ENCODE assay signal across 19 cellular contexts in genomic region chr18:37546651-37547050, GRCh38. TPM values are rescaled to one million over a fixed set of nuclear protein-coding genes. Genes with fewer than 3 reads are reported as not detected.
A peak's percentile ranks its signal among the peaks of the same experiment; 100 is the strongest.
DNase-seq lines count a peak whose midpoint lies in the region; ATAC-seq and TF ChIP-seq lines count a peak whose summit lies in the region.
"Had no signal": no experiment of that assay in that cellular context is flagged by ENCODE, and none has a peak within 500 bp of the region (broad histone marks: within the 10 kb centered on the region; RNA-seq: fewer than 3 reads in every experiment).

No MANE protein-coding gene starts in this region.

- whole genome bisulfite sequencing in neuronal stem cell (ENCODE audit: extremely low coverage in 2 of 2, insufficient read length in 2 of 2, insufficient replicate concordance in 1 of 2), 2 donors: no CpG with 5 or more reads among the region's 4 CpGs

- peaks cover 0 to 12% of the 10 kb centered on the region in 2 donors for H3K4me1 ChIP-seq in neuronal stem cell (ENCODE audit: control insufficient read depth in 2 of 2, insufficient read depth in 1 of 2, low read depth in 1 of 2, low read length in 2 of 2)

- H3K36me3 Mint-ChIP-seq in stimulated activated memory B cell treated with anti-CD40 and anti-IgM and Interleukin-4, amounts not matched to agents 10 μg/mL and 1 μg/mL and 100 μg/mL, for 72 hours: no peaks in the 10 kb centered on the region
- H3K36me3 Mint-ChIP-seq: CD4-positive, alpha-beta memory T cell had no signal

- H3K36me3 ChIP-seq in neural cell (ENCODE audit: insufficient read depth, low read length): no peaks in the 10 kb centered on the region
- H3K36me3 ChIP-seq in neuronal stem cell (replicated peaks in 1 of 2; ENCODE audit: control insufficient read depth in 2 of 2, insufficient read depth in 2 of 2, low read length in 2 of 2): no peaks in the 10 kb centered on the region
- H3K36me3 ChIP-seq in H7 (replicated peaks; ENCODE audit: control insufficient read depth, insufficient read depth, low read length): no peaks in the 10 kb centered on the region

- DNase-seq in neuronal stem cell (ENCODE audit: low spot score) (no peak), DMS53 treated with DMSO at 0.1 percent for 48 hours (lab: John Stamatoyannopoulos, UW; ENCODE audit: unreplicated experiment) (no peak), H7 (no peak)
- DNase-seq: C1 segment of cervical spinal cord; Calu3; CD4-positive, alpha-beta memory T cell; COR-L47; DMS53; DND-41; GM23248; H9 had no signal

- peaks cover 33% of the 10 kb centered on the region for H3K27me3 Mint-ChIP-seq in stimulated activated memory B cell treated with anti-CD40 and anti-IgM and Interleukin-4, amounts not matched to agents 10 μg/mL and 1 μg/mL and 100 μg/mL, for 72 hours

- no peak overlapping the region for H2BK12ac ChIP-seq in neuronal stem cell (ENCODE audit: low read length)

- H3K9me2 ChIP-seq in neural cell (ENCODE audit: insufficient read depth, low read length): no peaks in the 10 kb centered on the region

- H3K4ac ChIP-seq in neuronal stem cell (ENCODE audit: low read length): no peak overlapping the region

- H2BK5ac ChIP-seq in neuronal stem cell (ENCODE audit: low read length): no peak overlapping the region

- peaks cover 38% of the 10 kb centered on the region for H4K20me1 ChIP-seq in neural cell (ENCODE audit: insufficient read depth)

- TF ChIP-seq EP300 in neural cell (conservative IDR thresholded peaks at IDR 0.05; ENCODE audit: poor library complexity, severe bottlenecking): no peak

- no peak overlapping the region for H3K27ac Mint-ChIP-seq in stimulated activated memory B cell treated with anti-CD40 and anti-IgM and Interleukin-4, amounts not matched to agents 10 μg/mL and 1 μg/mL and 100 μg/mL, for 72 hours
- H3K27ac Mint-ChIP-seq: CD4-positive, alpha-beta memory T cell; H9 had no signal

- H3K27me3 ChIP-seq in neural cell (ENCODE audit: insufficient read depth, low read depth, low read length): no peaks in the 10 kb centered on the region
- H3K27me3 ChIP-seq in neuronal stem cell (ENCODE audit: control insufficient read depth in 3 of 3, insufficient read depth in 3 of 3, low read depth in 1 of 3, low read length in 3 of 3): peaks cover 0 to 4% (median 0%) of the 10 kb centered on the region in 3 experiments
- H3K27me3 ChIP-seq in H7 (ENCODE audit: control insufficient read depth, insufficient read depth, low read length): no peaks in the 10 kb centered on the region

- peaks cover 52% of the 10 kb centered on the region for H3K79me2 ChIP-seq in neural cell (replicated peaks; ENCODE audit: insufficient read depth, low read length)

- H4K91ac ChIP-seq in neuronal stem cell (ENCODE audit: low read depth, low read length, poor library complexity): no peak overlapping the region

- no peak overlapping the region for H2BK15ac ChIP-seq in neuronal stem cell (ENCODE audit: low read length)

- H3K14ac ChIP-seq in neuronal stem cell (ENCODE audit: low read length): peak overlapping the region; percentile 3

- H4K8ac ChIP-seq in neuronal stem cell (ENCODE audit: low read depth, low read length): no peak overlapping the region

- no peak overlapping the region for H2BK120ac ChIP-seq in neuronal stem cell (ENCODE audit: low read depth, low read length)

- H3K4me3 ChIP-seq in neural cell (ENCODE audit: low read length) (peak overlapping the region; percentile 5), neuronal stem cell (ENCODE audit: low read length in 2 of 2) (no peak overlapping the region), H7 (ENCODE audit: insufficient read depth, low read depth, low read length) (no peak overlapping the region)
- H3K4me3 ChIP-seq: GM12878, GM23248 had no signal

- H2AK5ac ChIP-seq in neuronal stem cell (ENCODE audit: low read depth, low read length): no peak overlapping the region

- no peak for TF ChIP-seq RAD21 in neural cell (conservative IDR thresholded peaks at IDR 0.05)

- no peaks in the 10 kb centered on the region for H3K4me1 Mint-ChIP-seq in stimulated activated memory B cell treated with anti-CD40 and anti-IgM and Interleukin-4, amounts not matched to agents 10 μg/mL and 1 μg/mL and 100 μg/mL, for 72 hours
- H3K4me1 Mint-ChIP-seq: CD4-positive, alpha-beta memory T cell had no signal

- no peak overlapping the region for H3K23ac ChIP-seq in neuronal stem cell (ENCODE audit: low read depth, low read length, poor library complexity)

- H3K27ac ChIP-seq in neural cell (ENCODE audit: low read length) (no peak overlapping the region), neuronal stem cell (replicated peaks; ENCODE audit: low read length) (no peak overlapping the region)
- H3K27ac ChIP-seq: GM23248 had no signal

- no peaks in the 10 kb centered on the region for H3F3A ChIP-seq in neural cell (ENCODE audit: insufficient read depth, low read length, poor library complexity, severe bottlenecking)

- no peak for TF ChIP-seq CTCF in neural cell (IDR thresholded peaks at IDR 0.05; ENCODE audit: poor library complexity, severe bottlenecking)

- no peak overlapping the region for H3K4me3 Mint-ChIP-seq in stimulated activated memory B cell treated with anti-CD40 and anti-IgM and Interleukin-4, amounts not matched to agents 10 μg/mL and 1 μg/mL and 100 μg/mL, for 72 hours
- H3K4me3 Mint-ChIP-seq: CD4-positive, alpha-beta memory T cell; H9 had no signal

- H3K9me3 Mint-ChIP-seq in stimulated activated memory B cell treated with anti-CD40 and anti-IgM and Interleukin-4, amounts not matched to agents 10 μg/mL and 1 μg/mL and 100 μg/mL, for 72 hours: no peaks in the 10 kb centered on the region
- H3K9me3 Mint-ChIP-seq: H9 had no signal

- H3K4me2 ChIP-seq in neural cell (ENCODE audit: low read length): no peak overlapping the region
- H3K4me2 ChIP-seq in neuronal stem cell (ENCODE audit: insufficient read depth, low read length, poor library complexity, severe bottlenecking): no peak overlapping the region

- peak; percentile 11 for ATAC-seq in stimulated activated memory B cell treated with anti-CD40 and anti-IgM and Interleukin-4, amounts not matched to agents 10 μg/mL and 1 μg/mL and 100 μg/mL, for 72 hours
- no peak for ATAC-seq in HG03196 (IDR thresholded peaks at IDR 0.05; ENCODE audit: unreplicated experiment)
- ATAC-seq: GM12878, HCT116 had no signal

- H3K9ac ChIP-seq in neural cell (ENCODE audit: low read length): no peak overlapping the region
- H3K9ac ChIP-seq in neuronal stem cell (ENCODE audit: low read depth, low read length, poor library complexity): no peak overlapping the region
- H3K9ac ChIP-seq: GM23248 had no signal

- H3K79me1 ChIP-seq in neuronal stem cell (ENCODE audit: low read depth, low read length): no peaks in the 10 kb centered on the region

- H2AFZ ChIP-seq in neural cell (ENCODE audit: low read depth, low read length) (no peak overlapping the region), neuronal stem cell (ENCODE audit: low read length) (no peak overlapping the region)
- H2AFZ ChIP-seq: GM23248 had no signal

- H3K9me3 ChIP-seq in neural cell (ENCODE audit: low read length) (no peaks in the 10 kb centered on the region), neuronal stem cell (replicated peaks in 1 of 2; ENCODE audit: control insufficient read depth in 2 of 2, insufficient read depth in 1 of 2, low read depth in 1 of 2, low read length in 2 of 2) (no peaks in the 10 kb centered on the region)

- no peak overlapping the region for H3K18ac ChIP-seq in neuronal stem cell (ENCODE audit: low read length)

TF ChIP-seq in neural cell, 6 proteins besides CTCF, POLR2A, EP300 and RAD21:
- TF ChIP-seq MXI1 (conservative IDR thresholded peaks at IDR 0.05; ENCODE audit: poor library complexity, severe bottlenecking) (no peak), POLR2AphosphoS5 (IDR thresholded peaks at IDR 0.05) (no peak), EZH2 (IDR thresholded peaks at IDR 0.05; ENCODE audit: borderline replicate concordance, insufficient read depth, low read length, poor library complexity, severe bottlenecking) (no peak), SMC3 (conservative IDR thresholded peaks at IDR 0.05; ENCODE audit: poor library complexity) (no peak), TAF1 (IDR thresholded peaks at IDR 0.05; ENCODE audit: low read depth) (no peak), REST (IDR thresholded peaks at IDR 0.05; ENCODE audit: borderline replicate concordance) (no peak)

RNA-seq across cellular contexts. Expression of gene CELF4, which starts 18.9 kb away (rescaled TPM):
- 191 and 206 TPM in 2 replicates for polyA plus RNA-seq in neural cell
- 171 and 217 TPM in 2 replicates for polyA minus RNA-seq in neural cell
- polyA plus RNA-seq in neuronal stem cell (2013, experiment 1 of 2): 8.5 TPM
- 10.2 TPM for polyA plus RNA-seq in neuronal stem cell (2013, experiment 2 of 2)
- total RNA-seq in H7 (2014; rRNA removed; shearing (Covaris generic)): 2.9 and 3.7 TPM in 2 replicates
- total RNA-seq: A172; A673; CD4-positive, alpha-beta memory T cell; GM12878; GM23248 had no signal
- polyA plus RNA-seq: BJ had no signal
